2 cellular contexts compared by ENCODE assay signal in genomic region chr7:128707752-128708151, GRCh38.
TF ChIP-seq lines count a peak whose summit lies in the region.

No MANE protein-coding gene starts in this region.

TF ChIP-seq in HepG2, 621 proteins besides CTCF, POLR2A, EP300 and RAD21:
- TF ChIP-seq HIVEP1 (CRISPR knock-in tag; IDR thresholded peaks at IDR 0.05) (no peak), IKZF1 (IDR thresholded peaks at IDR 0.05) (0 out of 2 replicates have a peak, but pooled peaks have one; percentile 22), ATF7 (IDR thresholded peaks at IDR 0.05) (peak; percentile 28; the same call in 1 of the 2 replicates), ATF7 (CRISPR knock-in tag; IDR thresholded peaks at IDR 0.05) (no peak), TFE3 (CRISPR knock-in tag; IDR thresholded peaks at IDR 0.05) (no peak), AKNA (CRISPR knock-in tag; IDR thresholded peaks at IDR 0.05; ENCODE audit: borderline replicate concordance) (no peak)

TF ChIP-seq in endothelial cell of umbilical vein, 7 proteins besides CTCF, POLR2A, EP300 and RAD21:
- TF ChIP-seq FOS (IDR thresholded peaks at IDR 0.05; ENCODE audit: borderline replicate concordance, insufficient read depth, low read length) (no peak), POLR2AphosphoS5 (IDR thresholded peaks at IDR 0.05; ENCODE audit: insufficient read depth, low read depth, low read length) (no peak), JUN (IDR thresholded peaks at IDR 0.05; ENCODE audit: borderline replicate concordance, insufficient read depth, insufficient read length, low read depth) (no peak), MYC (IDR thresholded peaks at IDR 0.05; ENCODE audit: low read depth, low read length) (no peak), GATA2 (IDR thresholded peaks at IDR 0.05; ENCODE audit: insufficient read depth, insufficient read length, low read depth, low read length) (no peak), MAX (IDR thresholded peaks at IDR 0.05; ENCODE audit: insufficient read depth, insufficient read length) (no peak), EZH2 (IDR thresholded peaks at IDR 0.05; ENCODE audit: borderline replicate concordance, low read depth, low read length, severe bottlenecking) (no peak)
TF ChIP-seq in endothelial cell of umbilical vein: peak in this region for 0.
